In the genomic region with DNA sequence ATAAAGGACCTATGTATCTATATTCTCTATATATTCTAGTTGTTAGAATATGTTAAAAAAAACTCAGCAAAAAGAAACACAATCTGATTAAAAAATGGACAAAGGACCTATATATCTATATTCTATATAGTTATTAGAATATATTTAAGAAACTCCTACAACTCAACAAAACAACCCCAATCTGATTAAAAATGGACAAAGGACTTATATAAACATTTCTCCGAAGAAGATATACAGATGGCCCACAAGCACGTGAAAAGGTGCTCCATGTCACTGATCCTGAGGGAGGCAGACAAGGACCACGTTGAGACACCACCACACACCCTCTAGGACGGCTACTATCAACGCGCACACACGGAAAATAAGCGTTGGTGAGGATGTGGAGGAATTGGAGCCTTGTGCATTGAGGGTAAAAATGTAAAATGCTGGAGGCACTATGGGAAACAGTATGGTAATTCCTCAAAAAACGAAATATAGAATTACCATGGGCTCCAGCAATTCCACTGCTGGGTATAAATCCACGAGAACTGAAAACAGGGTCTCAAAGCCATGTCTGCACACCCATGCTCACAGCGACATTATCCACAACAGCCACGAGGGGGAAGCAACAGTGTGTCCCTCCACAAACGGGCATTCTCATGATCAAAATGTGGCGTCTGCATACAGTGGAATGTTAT, we compare ENCODE assay signal across 8 cellular contexts. TPM values are rescaled to one million over a fixed set of nuclear protein-coding genes. Genes with fewer than 3 reads are reported as not detected.
DNase-seq lines count a peak whose midpoint lies in the region; ATAC-seq, FAIRE-seq and TF ChIP-seq lines count a peak whose summit lies in the region.

No MANE protein-coding gene starts in this region.

- peaks cover 25% of the 10 kb centered on the region for H3K4me1 Mint-ChIP-seq in brain

- peak overlapping the region; percentile 85 to 96 (median 88) for H3K27ac Mint-ChIP-seq in brain

- no peak overlapping the region for H3K4me3 ChIP-seq in MG63
- H3K4me3 ChIP-seq in small intestine (ENCODE audit: low read depth in 1 of 2, low read length in 2 of 2), result no peak overlapping the region

- DNase-seq in GDM1 (lab: John Stamatoyannopoulos, UW) (peak; percentile 58), MG63 (peak; percentile 46), T-helper 2 cell (peak in 4 of 5 experiments; percentile 30 to 68 (median 34)), iPS-NIHi11 (ENCODE audit: low spot score) (peak; percentile 79), small intestine (peak; percentile 75)

- peaks cover 26% of the 10 kb centered on the region for H3K36me3 Mint-ChIP-seq in brain

- H3K9me3 ChIP-seq in MG63, result no peaks in the 10 kb centered on the region
- no peaks in the 10 kb centered on the region for H3K9me3 ChIP-seq in small intestine (ENCODE audit: control insufficient read depth, low read depth)

- FAIRE-seq in small intestine (lab: Jason Lieb, UNC), result no peak

- no peaks in the 10 kb centered on the region for H3K4me1 ChIP-seq in small intestine (ENCODE audit: control insufficient read depth in 2 of 2, insufficient read depth in 1 of 2, low read depth in 1 of 2, low read length in 1 of 2)

- WGBS in small intestine, 3 donors, result 9 to 17% (median 16%) methylated on average over 14 of the region's 14 CpGs

- no peak overlapping the region for H3K27ac ChIP-seq in small intestine (ENCODE audit: low read depth in 1 of 2, low read length in 1 of 2)

- ATAC-seq in GM19455 (IDR thresholded peaks at IDR 0.05; ENCODE audit: unreplicated experiment) (no peak), HG02610 (IDR thresholded peaks at IDR 0.05; ENCODE audit: unreplicated experiment) (no peak)

- peak; percentile 76 to 86 for TF ChIP-seq CTCF in brain (conservative IDR thresholded peaks at IDR 0.05)

- H3K27me3 ChIP-seq in MG63 (no peaks in the 10 kb centered on the region), small intestine (ENCODE audit: control insufficient read depth in 2 of 2, insufficient read depth in 2 of 2, low read length in 2 of 2) (no peaks in the 10 kb centered on the region)

- H3K36me3 ChIP-seq in MG63 (no peaks in the 10 kb centered on the region), small intestine (ENCODE audit: control insufficient read depth in 2 of 2, insufficient read depth in 2 of 2, low read length in 2 of 2) (no peaks in the 10 kb centered on the region)

- peak overlapping the region in 4 of 5 experiments; percentile 3 to 59 (median 30) for H3K4me3 Mint-ChIP-seq in brain

- no peaks in the 10 kb centered on the region for H3K27me3 Mint-ChIP-seq in brain

- H3K9me3 Mint-ChIP-seq in brain, result no peaks in the 10 kb centered on the region

RNA-seq across cellular contexts. Expression of a gene that starts 22.7 kb away (rescaled TPM):
- total RNA-seq in MG63 (2014; rRNA removed; shearing (Covaris generic); ENCODE audit: low replicate concordance), result 0.07 TPM in 1 of 2 replicates, not detected in the other
- polyA plus RNA-seq in brain (ENCODE audit: insufficient read depth, low read depth, low replicate concordance) (35.1 TPM), small intestine (1 to 10 TPM in 2 of 3 donors, under 1 TPM in 1; 0.22 to 2.3 (median 1.1) TPM)

RNA-seq across cellular contexts. Expression of a gene that starts 47.1 kb away (rescaled TPM):
- 11.2 and 17.4 TPM in 2 replicates for total RNA-seq in MG63 (2014; rRNA removed; shearing (Covaris generic); ENCODE audit: low replicate concordance)
- polyA plus RNA-seq in brain (ENCODE audit: insufficient read depth, low read depth, low replicate concordance) (25.8 TPM), small intestine (10 to 100 TPM; 24.9 to 35.2 (median 29.7) TPM)

Comparison
In these comparisons a context has a peak if more than half of its experiments do, and no peak if none do; other contexts are left out.
1. RNA of a gene that starts 22.7 kb away (polyA plus RNA-seq): 35.1 TPM in brain (single experiment); 0.22 to 2.3 TPM in small intestine; every median in the first group is over 10 times any median in the second.
2. Peak in every context shown above with its lines, with median percentiles within 50 percentile points of each other: DNase-seq.